ENCODE assay signal across 2 cellular contexts in the genomic region with DNA sequence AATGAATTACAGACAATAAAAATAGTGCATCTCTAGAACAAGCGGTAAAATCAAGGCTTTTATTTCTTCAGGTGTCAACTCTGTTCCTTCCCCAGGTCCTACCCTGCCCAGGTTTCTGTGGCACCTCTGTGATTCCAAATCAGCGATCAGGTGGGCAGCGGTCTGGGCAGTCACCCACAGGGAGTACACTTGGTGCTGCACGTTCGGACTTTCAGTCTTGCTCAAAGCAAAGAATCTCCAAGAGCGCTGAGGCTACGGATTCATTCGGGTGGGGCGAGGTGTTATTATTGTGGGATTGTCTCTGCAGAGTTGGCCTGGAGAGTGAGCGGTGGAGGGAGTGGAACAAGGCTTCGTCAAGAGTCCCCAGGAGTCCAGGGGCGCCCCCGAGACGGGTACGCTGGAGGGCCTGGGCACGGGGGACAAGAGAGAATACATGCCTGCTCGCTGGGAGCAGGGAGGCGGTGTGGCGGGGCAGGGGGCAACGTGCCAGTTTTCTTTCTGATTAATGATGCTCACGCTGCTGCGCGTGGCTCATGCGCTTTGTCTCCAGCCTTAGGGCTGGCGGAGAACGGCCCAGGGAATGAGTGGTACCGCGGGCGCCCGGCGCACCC.
TF ChIP-seq lines count a peak whose summit lies in the region.

No MANE protein-coding gene starts in this region.

TF ChIP-seq in endothelial cell of umbilical vein, 7 proteins besides CTCF, POLR2A, EP300 and RAD21 (continued from another document):
- TF ChIP-seq JUN (IDR thresholded peaks at IDR 0.05; ENCODE audit: borderline replicate concordance, insufficient read depth, insufficient read length, low read depth) (no peak), FOS (IDR thresholded peaks at IDR 0.05; ENCODE audit: borderline replicate concordance, insufficient read depth, low read length) (no peak), GATA2 (IDR thresholded peaks at IDR 0.05; ENCODE audit: insufficient read depth, insufficient read length, low read depth, low read length) (no peak)
- TF ChIP-seq, protein P1, sequence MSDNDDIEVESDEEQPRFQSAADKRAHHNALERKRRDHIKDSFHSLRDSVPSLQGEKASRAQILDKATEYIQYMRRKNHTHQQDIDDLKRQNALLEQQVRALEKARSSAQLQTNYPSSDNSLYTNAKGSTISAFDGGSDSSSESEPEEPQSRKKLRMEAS (IDR thresholded peaks at IDR 0.05; ENCODE audit: insufficient read depth, insufficient read length), result no peak

TF ChIP-seq in neural cell, 6 proteins besides CTCF, POLR2A, EP300 and RAD21:
- TF ChIP-seq TAF1 (IDR thresholded peaks at IDR 0.05; ENCODE audit: low read depth), result no peak
